Comparison of ENCODE assay signal across 31 cellular contexts in the genomic region with DNA sequence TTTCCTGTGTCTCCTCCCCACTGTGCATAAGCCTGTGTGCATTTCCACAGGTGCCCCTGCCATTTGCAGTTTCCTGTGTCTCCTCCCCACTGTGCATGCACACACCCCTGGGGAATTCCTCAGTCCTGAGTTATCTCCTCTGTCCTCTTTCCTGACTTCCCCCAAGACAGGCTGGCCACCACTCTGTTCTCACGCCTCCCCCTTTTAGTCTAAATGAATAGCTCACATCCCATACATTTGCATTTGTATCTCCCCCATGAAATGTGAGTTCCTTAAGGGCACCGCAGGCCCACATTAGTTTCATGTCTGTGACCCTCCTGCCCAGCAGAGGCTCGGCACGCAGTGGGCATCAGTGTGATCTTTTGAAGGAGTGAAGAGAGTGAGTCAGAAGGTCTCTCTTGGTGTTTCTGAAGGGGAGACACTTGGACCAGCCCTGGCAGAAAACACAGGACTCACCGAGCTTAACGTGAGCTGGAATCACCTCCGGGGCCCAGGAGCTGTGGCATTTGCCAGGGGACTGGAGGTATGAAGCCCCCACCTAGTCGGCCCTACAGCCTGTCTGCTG. TPM values are rescaled to one million over a fixed set of nuclear protein-coding genes. Genes with fewer than 3 reads are reported as not detected.
DNase-seq lines count a peak whose midpoint lies in the region; ATAC-seq lines count a peak whose summit lies in the region.
"Had no signal": no experiment of that assay in that cellular context is flagged by ENCODE, and none has a peak within 500 bp of the region (broad histone marks: within the 10 kb centered on the region; RNA-seq: fewer than 3 reads in every experiment).

No MANE protein-coding gene starts in this region.

- H3K9me3 Mint-ChIP-seq in effector memory CD8-positive, alpha-beta T cell, result no peaks in the 10 kb centered on the region
- H3K9me3 Mint-ChIP-seq: IgD-negative memory B cell; nephron; stimulated activated naive B cell treated with anti-CD40 and anti-IgM and Interleukin-4, amounts not matched to agents 10 μg/mL and 1 μg/mL and 100 μg/mL, for 72 hours had no signal

- in situ Hi-C loops in G401 (cut with HindIII; ENCODE audit: low sequenced_read_pairs), result no loop called here

- H3K27ac Mint-ChIP-seq in effector memory CD8-positive, alpha-beta T cell, result peak overlapping the region; percentile 18 to 27
- H3K27ac Mint-ChIP-seq: activated CD8-positive, alpha-beta T cell treated with anti-CD3 and anti-CD28 coated beads, Interleukin-2, amount 10 ng/mL, durations not matched to agents 7 days and 5 days; IgD-negative memory B cell; nephron; stimulated activated naive B cell treated with anti-CD40 and anti-IgM and Interleukin-4, amounts not matched to agents 10 μg/mL and 1 μg/mL and 100 μg/mL, for 72 hours had no signal

- peak; percentile 29 for DNase-seq in A172 (ENCODE audit: low spot score)
- peak; percentile 15 for DNase-seq in G401 (ENCODE audit: low spot score)
- peak; percentile 21 for DNase-seq in M059J (ENCODE audit: low read depth)
- DNase-seq in effector memory CD8-positive, alpha-beta T cell, result no peak
- no peak for DNase-seq in COLO829 (ENCODE audit: low spot score)
- DNase-seq in NCI-H345 (lab: John Stamatoyannopoulos, UW), result no peak
- no peak for DNase-seq in iPS-NIHi11 (ENCODE audit: low spot score)
- DNase-seq: ACHN; activated CD8-positive, alpha-beta T cell treated with anti-CD3 and anti-CD28 coated beads, Interleukin-2, amount 10 ng/mL, durations not matched to agents 7 days and 5 days; anterior cingulate cortex; Calu3; cortex of kidney; GOT3; lower lobe of right lung; MG63; NCI-H1417 treated with DMSO at 0.1 percent for 48 hours; NCI-H446; OCI-M1; pancreas; right cardiac atrium; SHP77 treated with DMSO at 0.1 percent for 48 hours; stimulated activated CD4-positive, alpha-beta T cell treated with anti-CD3 and anti-CD28 coated beads, Interleukin-12 subunit alpha, Interleukin-12 subunit beta, amount 100 ng/mL, for 4 hours; stimulated activated CD4-positive, alpha-beta T cell treated with anti-CD3 and anti-CD28 coated beads, Interleukin-4, amount 100 ng/mL, for 24 hours; stimulated activated naive B cell treated with anti-CD40 and anti-IgM and Interleukin-4, amounts not matched to agents 10 μg/mL and 1 μg/mL and 100 μg/mL, for 72 hours had no signal

- no peak overlapping the region for H3K4me3 Mint-ChIP-seq in effector memory CD8-positive, alpha-beta T cell
- H3K4me3 Mint-ChIP-seq: activated CD8-positive, alpha-beta T cell treated with anti-CD3 and anti-CD28 coated beads, Interleukin-2, amount 10 ng/mL, durations not matched to agents 7 days and 5 days; IgD-negative memory B cell; nephron; stimulated activated naive B cell treated with anti-CD40 and anti-IgM and Interleukin-4, amounts not matched to agents 10 μg/mL and 1 μg/mL and 100 μg/mL, for 72 hours had no signal

- no peak for ATAC-seq in effector memory CD8-positive, alpha-beta T cell (replicated peaks)
- ATAC-seq in GM19328 (IDR thresholded peaks at IDR 0.05; ENCODE audit: unreplicated experiment), result no peak
- ATAC-seq: activated CD8-positive, alpha-beta T cell treated with anti-CD3 and anti-CD28 coated beads, Interleukin-2, amount 10 ng/mL, durations not matched to agents 7 days and 5 days; lower lobe of right lung; pancreas; right cardiac atrium; stimulated activated naive B cell treated with anti-CD40 and anti-IgM and Interleukin-4, amounts not matched to agents 10 μg/mL and 1 μg/mL and 100 μg/mL, for 72 hours had no signal

- no peaks in the 10 kb centered on the region for H3K36me3 Mint-ChIP-seq in effector memory CD8-positive, alpha-beta T cell (ENCODE audit: insufficient read depth)
- H3K36me3 Mint-ChIP-seq: stimulated activated naive B cell treated with anti-CD40 and anti-IgM and Interleukin-4, amounts not matched to agents 10 μg/mL and 1 μg/mL and 100 μg/mL, for 72 hours had no signal

- H3K4me1 Mint-ChIP-seq in effector memory CD8-positive, alpha-beta T cell (ENCODE audit: low read depth in 2 of 2), result peaks cover 10 to 15% of the 10 kb centered on the region in 2 donors

- peaks cover 6 to 43% of the 10 kb centered on the region in 2 donors for H3K27me3 Mint-ChIP-seq in effector memory CD8-positive, alpha-beta T cell

RNA-seq across cellular contexts. Expression of a gene that starts 6.2 kb away (rescaled TPM):
- total RNA-seq in A172 (2014; rRNA removed; shearing (Covaris generic)), result 0.77 TPM in 1 of 2 replicates, not detected in the other
- not detected in 2 replicates for total RNA-seq in G401 (2014; rRNA removed; shearing (Covaris generic))
- not detected in 2 replicates for total RNA-seq in M059J (2014; rRNA removed; shearing (Covaris generic))
- total RNA-seq: activated CD8-positive, alpha-beta T cell treated with anti-CD3 and anti-CD28 coated beads, Interleukin-2, amount 10 ng/mL, durations not matched to agents 7 days and 5 days; Calu3; fibroblast of lung; mononuclear cell; pancreas; right cardiac atrium; suprapubic skin; vagina had no signal

RNA-seq across cellular contexts. Expression of a gene that starts 19.6 kb away (rescaled TPM):
- total RNA-seq in A172 (2014; rRNA removed; shearing (Covaris generic)), result not detected in 2 replicates
- not detected in 2 replicates for total RNA-seq in G401 (2014; rRNA removed; shearing (Covaris generic))
- total RNA-seq in M059J (2014; rRNA removed; shearing (Covaris generic)), result not detected in 2 replicates
- total RNA-seq: mononuclear cell had no signal

RNA-seq across cellular contexts. Expression of a gene that starts 37.0 kb away (rescaled TPM):
- 2.8 and 3.5 TPM in 2 replicates for total RNA-seq in A172 (2014; rRNA removed; shearing (Covaris generic))
- 0.98 and 1.1 TPM in 2 replicates for total RNA-seq in G401 (2014; rRNA removed; shearing (Covaris generic))
- total RNA-seq in M059J (2014; rRNA removed; shearing (Covaris generic)), result 2.1 and 3.6 TPM in 2 replicates

RNA-seq across cellular contexts. Expression of a gene that starts 50.0 kb away (rescaled TPM):
- 46.9 and 49.0 TPM in 2 replicates for total RNA-seq in A172 (2014; rRNA removed; shearing (Covaris generic))
- total RNA-seq in G401 (2014; rRNA removed; shearing (Covaris generic)), result 70.5 and 73.5 TPM in 2 replicates
- 50.2 and 52.6 TPM in 2 replicates for total RNA-seq in M059J (2014; rRNA removed; shearing (Covaris generic))

Comparison
In these comparisons a context has a peak if more than half of its experiments do, and no peak if none do; other contexts are left out.
1. DNase-seq: peak in A172 (single experiment), G401 (single experiment) and M059J (single experiment); none in effector memory CD8-positive, alpha-beta T cell (0 of 3), COLO829 (single experiment), NCI-H345 (single experiment) and iPS-NIHi11 (single experiment).